ENCODE assay signal across 1 cellular context in genomic region chr16:67528222-67528869, GRCh38.
TF ChIP-seq lines count a peak whose summit lies in the region.

TSS of gene RIPOR1 (plus strand) at chr16:67528829. CDS start at chr16:67538447, 9,618 bp downstream.

TF ChIP-seq in HCT116, 20 proteins besides CTCF, POLR2A, EP300 and RAD21:
- TF ChIP-seq ZNF274 (IDR thresholded peaks at IDR 0.05; ENCODE audit: low read depth, low read length) (no peak), EGR1 (IDR thresholded peaks at IDR 0.05; ENCODE audit: low read depth) (no peak), JUND (IDR thresholded peaks at IDR 0.05) (no peak), CEBPB (IDR thresholded peaks at IDR 0.05; ENCODE audit: low read depth) (no peak), FOSL1 (IDR thresholded peaks at IDR 0.05; ENCODE audit: low read depth) (no peak), EZH2phosphoT487 (IDR thresholded peaks at IDR 0.05; ENCODE audit: borderline replicate concordance) (no peak), CBX3 (IDR thresholded peaks at IDR 0.05; ENCODE audit: low read depth) (no peak), YY1 (IDR thresholded peaks at IDR 0.05; ENCODE audit: extremely low read depth, insufficient replicate concordance, low read depth, low read length) (no peak), ZFX (IDR thresholded peaks at IDR 0.05) (no peak), SIN3A (IDR thresholded peaks at IDR 0.05; ENCODE audit: low read depth) (no peak)
- TF ChIP-seq, protein P1, sequence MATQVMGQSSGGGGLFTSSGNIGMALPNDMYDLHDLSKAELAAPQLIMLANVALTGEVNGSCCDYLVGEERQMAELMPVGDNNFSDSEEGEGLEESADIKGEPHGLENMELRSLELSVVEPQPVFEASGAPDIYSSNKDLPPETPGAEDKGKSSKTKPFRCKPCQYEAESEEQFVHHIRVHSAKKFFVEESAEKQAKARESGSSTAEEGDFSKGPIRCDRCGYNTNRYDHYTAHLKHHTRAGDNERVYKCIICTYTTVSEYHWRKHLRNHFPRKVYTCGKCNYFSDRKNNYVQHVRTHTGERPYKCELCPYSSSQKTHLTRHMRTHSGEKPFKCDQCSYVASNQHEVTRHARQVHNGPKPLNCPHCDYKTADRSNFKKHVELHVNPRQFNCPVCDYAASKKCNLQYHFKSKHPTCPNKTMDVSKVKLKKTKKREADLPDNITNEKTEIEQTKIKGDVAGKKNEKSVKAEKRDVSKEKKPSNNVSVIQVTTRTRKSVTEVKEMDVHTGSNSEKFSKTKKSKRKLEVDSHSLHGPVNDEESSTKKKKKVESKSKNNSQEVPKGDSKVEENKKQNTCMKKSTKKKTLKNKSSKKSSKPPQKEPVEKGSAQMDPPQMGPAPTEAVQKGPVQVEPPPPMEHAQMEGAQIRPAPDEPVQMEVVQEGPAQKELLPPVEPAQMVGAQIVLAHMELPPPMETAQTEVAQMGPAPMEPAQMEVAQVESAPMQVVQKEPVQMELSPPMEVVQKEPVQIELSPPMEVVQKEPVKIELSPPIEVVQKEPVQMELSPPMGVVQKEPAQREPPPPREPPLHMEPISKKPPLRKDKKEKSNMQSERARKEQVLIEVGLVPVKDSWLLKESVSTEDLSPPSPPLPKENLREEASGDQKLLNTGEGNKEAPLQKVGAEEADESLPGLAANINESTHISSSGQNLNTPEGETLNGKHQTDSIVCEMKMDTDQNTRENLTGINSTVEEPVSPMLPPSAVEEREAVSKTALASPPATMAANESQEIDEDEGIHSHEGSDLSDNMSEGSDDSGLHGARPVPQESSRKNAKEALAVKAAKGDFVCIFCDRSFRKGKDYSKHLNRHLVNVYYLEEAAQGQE (IDR thresholded peaks at IDR 0.05; ENCODE audit: low read depth), result no peak
- TF ChIP-seq, protein P2, sequence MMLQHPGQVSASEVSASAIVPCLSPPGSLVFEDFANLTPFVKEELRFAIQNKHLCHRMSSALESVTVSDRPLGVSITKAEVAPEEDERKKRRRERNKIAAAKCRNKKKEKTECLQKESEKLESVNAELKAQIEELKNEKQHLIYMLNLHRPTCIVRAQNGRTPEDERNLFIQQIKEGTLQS (IDR thresholded peaks at IDR 0.05), result no peak
- TF ChIP-seq, protein P3, sequence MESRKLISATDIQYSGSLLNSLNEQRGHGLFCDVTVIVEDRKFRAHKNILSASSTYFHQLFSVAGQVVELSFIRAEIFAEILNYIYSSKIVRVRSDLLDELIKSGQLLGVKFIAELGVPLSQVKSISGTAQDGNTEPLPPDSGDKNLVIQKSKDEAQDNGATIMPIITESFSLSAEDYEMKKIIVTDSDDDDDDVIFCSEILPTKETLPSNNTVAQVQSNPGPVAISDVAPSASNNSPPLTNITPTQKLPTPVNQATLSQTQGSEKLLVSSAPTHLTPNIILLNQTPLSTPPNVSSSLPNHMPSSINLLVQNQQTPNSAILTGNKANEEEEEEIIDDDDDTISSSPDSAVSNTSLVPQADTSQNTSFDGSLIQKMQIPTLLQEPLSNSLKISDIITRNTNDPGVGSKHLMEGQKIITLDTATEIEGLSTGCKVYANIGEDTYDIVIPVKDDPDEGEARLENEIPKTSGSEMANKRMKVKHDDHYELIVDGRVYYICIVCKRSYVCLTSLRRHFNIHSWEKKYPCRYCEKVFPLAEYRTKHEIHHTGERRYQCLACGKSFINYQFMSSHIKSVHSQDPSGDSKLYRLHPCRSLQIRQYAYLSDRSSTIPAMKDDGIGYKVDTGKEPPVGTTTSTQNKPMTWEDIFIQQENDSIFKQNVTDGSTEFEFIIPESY (IDR thresholded peaks at IDR 0.05; ENCODE audit: extremely low read depth, insufficient replicate concordance, low read length), result no peak
